Comparison of ENCODE assay signal across 3 cellular contexts in the genomic region with DNA sequence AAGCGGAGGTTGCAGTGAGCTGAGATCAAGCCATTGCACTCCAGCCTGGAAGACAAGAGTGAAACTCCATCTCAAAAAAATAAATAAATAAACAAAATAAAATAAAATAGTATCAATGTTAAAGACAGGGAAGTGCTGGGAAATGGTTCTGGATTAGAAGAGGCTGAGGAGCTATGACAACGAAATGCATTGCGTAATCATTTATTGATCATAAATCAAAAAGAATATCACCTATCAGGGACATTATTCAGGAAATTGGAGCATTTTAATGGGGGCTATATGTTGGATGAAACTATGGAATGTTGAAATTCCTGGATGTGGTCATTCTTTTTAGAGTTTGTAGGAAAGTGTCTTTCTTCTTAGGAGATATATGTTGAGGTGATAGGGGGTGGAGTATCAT.
TF ChIP-seq lines count a peak whose summit lies in the region.

No MANE protein-coding gene starts in this region.

TF ChIP-seq in HepG2, 621 proteins besides CTCF, POLR2A, EP300 and RAD21:
- TF ChIP-seq CEBPB (IDR thresholded peaks at IDR 0.05; ENCODE audit: borderline replicate concordance, low read depth, low read length): peak; percentile 92
- TF ChIP-seq, protein P1, sequence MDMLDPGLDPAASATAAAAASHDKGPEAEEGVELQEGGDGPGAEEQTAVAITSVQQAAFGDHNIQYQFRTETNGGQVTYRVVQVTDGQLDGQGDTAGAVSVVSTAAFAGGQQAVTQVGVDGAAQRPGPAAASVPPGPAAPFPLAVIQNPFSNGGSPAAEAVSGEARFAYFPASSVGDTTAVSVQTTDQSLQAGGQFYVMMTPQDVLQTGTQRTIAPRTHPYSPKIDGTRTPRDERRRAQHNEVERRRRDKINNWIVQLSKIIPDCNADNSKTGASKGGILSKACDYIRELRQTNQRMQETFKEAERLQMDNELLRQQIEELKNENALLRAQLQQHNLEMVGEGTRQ (IDR thresholded peaks at IDR 0.05; ENCODE audit: low read depth, low read length): no peak
- TF ChIP-seq, protein P1 (CRISPR knock-in tag; IDR thresholded peaks at IDR 0.05; ENCODE audit: borderline replicate concordance): no peak
TF ChIP-seq in HepG2: peak in this region for 1.

TF ChIP-seq in Ishikawa, 13 proteins besides CTCF, POLR2A, EP300 and RAD21:
- TF ChIP-seq CEBPB (IDR thresholded peaks at IDR 0.05): 0 out of 2 replicates have a peak, but pooled peaks have one; percentile 50
- TF ChIP-seq, protein P2, sequence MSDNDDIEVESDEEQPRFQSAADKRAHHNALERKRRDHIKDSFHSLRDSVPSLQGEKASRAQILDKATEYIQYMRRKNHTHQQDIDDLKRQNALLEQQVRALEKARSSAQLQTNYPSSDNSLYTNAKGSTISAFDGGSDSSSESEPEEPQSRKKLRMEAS (IDR thresholded peaks at IDR 0.05): no peak

TF ChIP-seq in H1, 55 proteins besides CTCF, POLR2A, EP300 and RAD21:
- TF ChIP-seq MAFK (IDR thresholded peaks at IDR 0.05; ENCODE audit: low read depth, low read length) (no peak), CEBPB (IDR thresholded peaks at IDR 0.05; ENCODE audit: low read depth, low read length) (peak; percentile 79; the same call in 1 of the 2 replicates)
TF ChIP-seq in H1: peak in this region for 1.
